In the genomic region with DNA sequence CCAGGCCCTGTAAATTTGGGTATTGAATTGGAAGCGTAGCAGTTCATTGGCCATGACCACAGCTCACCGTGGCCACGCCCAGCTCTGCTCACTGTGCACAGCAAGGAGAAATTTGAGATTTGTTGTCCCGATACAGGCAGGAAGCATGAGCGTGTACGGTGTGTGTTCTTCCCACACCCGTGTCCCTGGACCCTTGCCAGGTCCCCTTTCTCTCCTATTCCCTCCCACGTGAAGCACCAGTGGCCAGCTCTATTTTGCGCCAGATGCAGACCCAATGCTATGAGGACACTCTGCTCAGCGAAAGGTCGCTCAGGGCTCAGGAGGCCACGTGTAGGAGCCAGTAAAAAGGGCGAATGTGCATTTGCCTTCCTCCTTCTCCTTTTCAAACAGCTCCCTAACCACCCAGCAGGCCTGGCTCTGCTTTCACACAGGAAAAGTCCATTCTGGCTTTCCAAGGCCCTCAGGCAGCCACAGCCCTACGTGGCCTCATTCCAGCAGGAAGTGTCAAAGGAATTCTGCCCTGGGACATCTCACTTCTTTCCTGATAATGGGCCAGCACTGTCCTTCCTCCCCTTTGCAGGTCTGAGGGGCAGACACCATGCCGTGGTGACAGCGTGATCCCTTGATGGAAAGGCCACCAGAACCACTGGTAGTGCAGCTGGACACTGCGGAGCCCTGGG, we compare ENCODE assay signal across 19 cellular contexts.
"Had no signal": no experiment of that assay in that cellular context is flagged by ENCODE, and none has a peak within 500 bp of the region (broad histone marks: within the 10 kb centered on the region; RNA-seq: fewer than 3 reads in every experiment).

No MANE protein-coding gene starts in this region.

- H3K36me3 ChIP-seq: lower lobe of right lung, right lobe of liver had no signal

- H3K27me3 ChIP-seq: hepatocyte, right lobe of liver had no signal

- H3K4me3 ChIP-seq: hepatocyte, lower lobe of right lung, psoas muscle, right lobe of liver, smooth muscle cell had no signal

- H3K4me1 ChIP-seq: lower lobe of right lung, psoas muscle, right lobe of liver had no signal

- H3K27ac ChIP-seq: hepatocyte, lower lobe of right lung, psoas muscle, right lobe of liver had no signal

- DNase-seq: activated CD4-positive, alpha-beta memory T cell treated with anti-CD3 and anti-CD28 coated beads, Interleukin-2, amount 10 ng/mL, durations not matched to agents 7 days and 5 days; activated CD4-positive, alpha-beta T cell treated with anti-CD3 and anti-CD28 coated beads for 48 hours; activated CD4-positive, CD25-positive, alpha-beta regulatory T cell; activated CD8-positive, alpha-beta memory T cell treated with anti-CD3 and anti-CD28 coated beads, Interleukin-2, amount 10 ng/mL, durations not matched to agents 7 days and 5 days; activated naive CD4-positive, alpha-beta T cell; activated naive CD8-positive, alpha-beta T cell treated with anti-CD3 and anti-CD28 coated beads for 36 hours; amniotic stem cell; dermis blood vessel endothelial cell; foreskin fibroblast; left cardiac atrium; lower lobe of right lung; nephron progenitor cell; psoas muscle; right lobe of liver; stimulated activated CD4-positive, alpha-beta T cell treated with anti-CD3 and anti-CD28 coated beads, Interleukin-4, amount 100 ng/mL, for 1 hour; stimulated activated naive CD8-positive, alpha-beta T cell treated with anti-CD3 and anti-CD28 coated beads, Interleukin-15, amount 100 ng/mL, for 72 hours; T-cell had no signal

- H3K9me3 ChIP-seq: lower lobe of right lung, psoas muscle, right lobe of liver had no signal
